In genomic region chr5:32613050-32613672, GRCh38 we compare ENCODE assay signal across 8 cellular contexts. TPM values are rescaled to one million over a fixed set of nuclear protein-coding genes. Genes with fewer than 3 reads are reported as not detected.
DNase-seq lines count a peak whose midpoint lies in the region; ATAC-seq and TF ChIP-seq lines count a peak whose summit lies in the region.

No MANE protein-coding gene starts in this region.

- in situ Hi-C loops in KBM-7 (cut with MboI; ENCODE audit: low pct_unique_long_range_greater_than_20kb, low sequenced_read_pairs), result no loop called here

- H3K27me3 Mint-ChIP-seq in CD4-positive, alpha-beta memory T cell, result no peaks in the 10 kb centered on the region
- peaks cover 3% of the 10 kb centered on the region for H3K27me3 Mint-ChIP-seq in nephron progenitor cell (ENCODE audit: low read depth, poor library complexity)

- no peak overlapping the region for H3K27ac ChIP-seq in CD4-positive, alpha-beta memory T cell (ENCODE audit: low read depth, low read length)

- TF ChIP-seq CTCF in nephron progenitor cell (IDR thresholded peaks at IDR 0.05), result peak; percentile 93

- H3K4me1 ChIP-seq in CD4-positive, alpha-beta memory T cell (ENCODE audit: insufficient read depth, low read length), result no peaks in the 10 kb centered on the region

- intact Hi-C loops in CD4-positive, alpha-beta memory T cell (cut with micrococcal nuclease), result loop anchor here (1.0 to 5.0 kb wide), 4 partner anchors 22 to 381 kb away; no protein-coding TSS in a partner anchor

- ATAC-seq in GM19467 (IDR thresholded peaks at IDR 0.05; ENCODE audit: unreplicated experiment), result peak; percentile 84
- ATAC-seq in stimulated activated naive CD8-positive, alpha-beta T cell treated with anti-CD3 and anti-CD28 coated beads, Interleukin-15, Interleukin-2, amounts not matched to agents 100 U/mL and 50 U/mL, for 24 hours, result no peak

- H3K4me1 Mint-ChIP-seq in CD4-positive, alpha-beta memory T cell, result peaks cover 2 to 24% (median 14%) of the 10 kb centered on the region in 4 donors
- peaks cover 10% of the 10 kb centered on the region for H3K4me1 Mint-ChIP-seq in nephron progenitor cell

- H3K9me3 Mint-ChIP-seq in CD4-positive, alpha-beta memory T cell, result no peaks in the 10 kb centered on the region
- no peaks in the 10 kb centered on the region for H3K9me3 Mint-ChIP-seq in nephron progenitor cell

- POLR2A ChIA-PET in CD4-positive, alpha-beta memory T cell (lab: Charles Lee; ENCODE audit: partially characterized antibody), result interaction anchor here (1.0 kb wide), 2 partner anchors 14 to 381 kb away, joined by 3 to 4 read pairs; no protein-coding TSS in a partner anchor

- H3K36me3 Mint-ChIP-seq in CD4-positive, alpha-beta memory T cell, result peaks cover 6 to 13% of the 10 kb centered on the region in 2 donors
- H3K36me3 Mint-ChIP-seq in nephron progenitor cell (ENCODE audit: low read depth), result peaks cover 15% of the 10 kb centered on the region

- CTCF ChIA-PET in CD4-positive, alpha-beta memory T cell (lab: Charles Lee; ENCODE audit: partially characterized antibody), result interaction anchor here (0.9 to 5.8 kb wide), 13 partner anchors 9 to 382 kb away, joined by 3 to 108 read pairs (median 4); partner anchors contain the start of gene SUB1

- H3K4me3 Mint-ChIP-seq in CD4-positive, alpha-beta memory T cell, result no peak overlapping the region
- no peak overlapping the region for H3K4me3 Mint-ChIP-seq in nephron progenitor cell

- H3K27me3 ChIP-seq in CD4-positive, alpha-beta memory T cell (ENCODE audit: insufficient read depth, low read length), result no peaks in the 10 kb centered on the region

- H3K4me3 ChIP-seq in CD4-positive, alpha-beta memory T cell (ENCODE audit: low read length in 2 of 2), result no peak overlapping the region

- H3K36me3 ChIP-seq in CD4-positive, alpha-beta memory T cell (ENCODE audit: insufficient read depth, low read length), result no peaks in the 10 kb centered on the region

- DNase-seq in CD4-positive, alpha-beta memory T cell, result peak; percentile 72 to 79 (median 76)
- DNase-seq in KBM-7 (peak; percentile 89), OCI-M2 (lab: John Stamatoyannopoulos, UW; ENCODE audit: unreplicated experiment) (peak; percentile 88), fibroblast of gingiva (ENCODE audit: low read depth) (peak; percentile 67), nephron progenitor cell (peak; percentile 88)
- peak; percentile 86 for DNase-seq in activated T-cell treated with anti-CD3 and anti-CD28 coated beads, Interleukin-2, amount 50 U/mL, for 1 hour
- DNase-seq in stimulated activated naive CD8-positive, alpha-beta T cell treated with anti-CD3 and anti-CD28 coated beads, Interleukin-15, Interleukin-2, amounts not matched to agents 100 U/mL and 50 U/mL, for 24 hours, result peak; percentile 85

- peak overlapping the region in 2 of 7 donors; percentile 7 to 65 for H3K27ac Mint-ChIP-seq in CD4-positive, alpha-beta memory T cell
- H3K27ac Mint-ChIP-seq in nephron progenitor cell, result no peak overlapping the region

- no peaks in the 10 kb centered on the region for H3K9me3 ChIP-seq in CD4-positive, alpha-beta memory T cell (ENCODE audit: control insufficient read depth in 1 of 2, low read length in 2 of 2)

RNA-seq across cellular contexts. Expression of gene SUB1, which starts 27.8 kb away (rescaled TPM):
- total RNA-seq in CD4-positive, alpha-beta memory T cell, result 100 to 1,000 TPM; 204 to 214 TPM
- polyA plus RNA-seq in CD4-positive, alpha-beta memory T cell, result 100 to 1,000 TPM; 500 to 578 TPM
